Comparison of ENCODE assay signal across 1 cellular context in the genomic region with DNA sequence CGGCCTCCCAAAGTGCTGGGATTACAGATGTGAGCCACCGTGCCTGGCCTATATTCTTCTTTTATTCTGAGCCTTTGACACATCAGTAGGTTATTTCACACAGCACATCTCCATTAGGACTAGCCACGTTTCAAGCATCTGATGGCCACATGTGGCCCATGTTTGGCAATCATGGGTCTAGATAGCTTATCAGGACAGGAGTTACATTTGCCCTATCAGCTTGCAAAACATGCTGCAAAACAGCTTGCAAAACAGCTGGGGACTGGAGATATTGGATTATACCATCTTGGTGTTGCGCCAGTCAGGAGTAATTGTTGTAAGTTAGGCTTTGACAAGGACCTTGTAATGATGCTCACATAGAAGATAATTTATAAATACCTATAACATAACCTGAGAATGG.
TF ChIP-seq lines count a peak whose summit lies in the region.

No MANE protein-coding gene starts in this region.

TF ChIP-seq in K562, 482 proteins besides CTCF, POLR2A, EP300 and RAD21 (continued from another document and continues in another):
- TF ChIP-seq, protein P1, sequence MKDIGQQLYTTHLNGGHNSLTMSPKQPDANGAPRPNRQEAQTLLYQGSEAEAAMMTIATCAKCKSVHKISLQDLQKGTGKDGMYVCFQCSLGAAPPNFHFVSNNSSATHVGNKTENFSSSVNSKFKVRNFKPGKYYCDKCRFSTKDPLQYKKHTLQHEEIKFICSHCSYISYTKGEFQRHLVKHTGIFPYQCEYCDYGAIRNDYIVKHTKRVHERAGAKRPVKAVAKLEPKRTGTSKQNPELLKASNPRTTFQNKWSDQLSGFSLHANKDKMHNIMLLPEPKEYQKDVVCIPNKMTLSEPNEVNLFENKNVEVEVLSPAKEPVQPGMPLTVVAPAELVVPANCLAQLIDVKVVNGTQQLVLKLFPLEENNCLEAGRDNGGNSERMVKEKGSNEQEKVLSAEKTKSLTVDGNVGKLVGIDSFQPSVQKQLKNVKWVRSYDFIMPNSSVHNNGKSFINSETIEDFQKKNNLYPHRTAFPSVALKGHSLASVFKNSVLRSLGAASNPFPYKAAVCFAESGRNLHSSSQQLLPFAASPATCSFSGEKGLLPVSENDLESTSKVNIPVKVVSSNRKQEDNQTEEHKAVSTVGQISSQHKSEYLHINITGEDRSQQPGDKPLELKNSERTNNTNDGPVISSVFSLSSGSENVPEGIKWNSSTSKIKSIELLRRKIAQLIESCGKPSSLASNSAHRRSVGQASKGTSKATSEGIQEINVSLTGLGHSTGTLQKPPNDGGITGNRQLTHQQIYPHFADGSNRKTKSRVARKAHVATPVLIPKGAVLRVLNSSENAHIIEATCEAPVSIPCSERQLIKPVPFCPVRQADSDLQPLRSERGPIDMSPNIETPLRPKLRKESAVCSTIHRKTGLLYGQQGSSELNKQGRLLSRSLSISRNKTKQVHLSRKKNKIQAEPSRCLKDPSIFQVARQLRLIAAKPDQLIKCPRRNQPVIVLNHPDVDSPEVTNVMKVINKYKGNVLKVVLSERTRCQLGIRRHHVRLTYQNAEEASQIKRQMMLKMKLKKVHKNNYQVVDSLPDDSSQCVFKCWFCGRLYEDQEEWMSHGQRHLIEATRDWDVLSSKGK (CRISPR knock-in tag; IDR thresholded peaks at IDR 0.05): no peak
- TF ChIP-seq CBX1 (IDR thresholded peaks at IDR 0.05; ENCODE audit: low read depth) (no peak), HLTF (IDR thresholded peaks at IDR 0.05) (no peak), CXXC5 (CRISPR knock-in tag; IDR thresholded peaks at IDR 0.05) (peak; percentile 53; the same call in 1 of the 2 replicates), CC2D1A (IDR thresholded peaks at IDR 0.05) (peak; percentile 90), BACH1 (tag; IDR thresholded peaks at IDR 0.05) (no peak), ZNF239 (CRISPR knock-in tag; IDR thresholded peaks at IDR 0.05) (no peak; the same call in 1 of the 2 replicates), XRCC5 (IDR thresholded peaks at IDR 0.05; ENCODE audit: low read depth, low read length) (no peak), NONO (IDR thresholded peaks at IDR 0.05; ENCODE audit: low read depth in 2 of 2, low read length in 1 of 2) (peak in 1 of 2 experiments; percentile 85; a peak in 2 of 4 replicates), ZNF764 (CRISPR knock-in tag; IDR thresholded peaks at IDR 0.05; ENCODE audit: low read depth) (no peak), SREBF1 (IDR thresholded peaks at IDR 0.05; ENCODE audit: borderline replicate concordance, low read depth, low read length) (no peak), ERF (CRISPR knock-in tag; IDR thresholded peaks at IDR 0.05) (no peak), ZBTB17 (CRISPR knock-in tag; IDR thresholded peaks at IDR 0.05) (no peak), SOX6 (IDR thresholded peaks at IDR 0.05) (peak; percentile 96), CBX5 (IDR thresholded peaks at IDR 0.05; ENCODE audit: borderline replicate concordance, low read depth) (no peak), CTBP1 (IDR thresholded peaks at IDR 0.05; ENCODE audit: borderline replicate concordance) (peak; percentile 65; the same call in 1 of the 2 replicates), SIN3B (IDR thresholded peaks at IDR 0.05; ENCODE audit: low read depth) (no peak), ZNF3 (CRISPR knock-in tag; IDR thresholded peaks at IDR 0.05) (no peak), SMAD1 (IDR thresholded peaks at IDR 0.05; ENCODE audit: low read depth, low read length, partially characterized antibody) (peak; percentile 91), CAMTA2 (CRISPR knock-in tag; conservative IDR thresholded peaks at IDR 0.05) (no peak), HIVEP1 (CRISPR knock-in tag; IDR thresholded peaks at IDR 0.05) (no peak), ZNF584 (CRISPR knock-in tag; IDR thresholded peaks at IDR 0.05; ENCODE audit: low read depth) (peak; percentile 53; the same call in 1 of the 2 replicates), PML (IDR thresholded peaks at IDR 0.05; ENCODE audit: low read length) (peak; percentile 97), ARID2 (IDR thresholded peaks at IDR 0.05) (no peak), MCM5 (IDR thresholded peaks at IDR 0.05; ENCODE audit: low read depth) (no peak), STAG1 (CRISPR knock-in tag; IDR thresholded peaks at IDR 0.05; ENCODE audit: borderline replicate concordance) (no peak), SAFB2 (IDR thresholded peaks at IDR 0.05; ENCODE audit: borderline replicate concordance, low read depth, low read length, severe bottlenecking) (no peak), CCAR2 (IDR thresholded peaks at IDR 0.05; ENCODE audit: low read depth, low read length) (no peak), DACH1 (IDR thresholded peaks at IDR 0.05; ENCODE audit: partially characterized antibody) (peak; percentile 55), VEZF1 (CRISPR knock-in tag; IDR thresholded peaks at IDR 0.05) (peak; percentile 24; the same call in 1 of the 2 replicates), HDAC8 (tag; IDR thresholded peaks at IDR 0.05) (no peak), FIP1L1 (IDR thresholded peaks at IDR 0.05; ENCODE audit: low read depth, low read length, poor library complexity, severe bottlenecking) (no peak), TSC22D4 (tag; IDR thresholded peaks at IDR 0.05) (no peak), ZC3H4 (CRISPR knock-in tag; IDR thresholded peaks at IDR 0.05; ENCODE audit: borderline replicate concordance) (no peak), FOXJ2 (tag; IDR thresholded peaks at IDR 0.05) (peak; percentile 63; the same call in 1 of the 2 replicates), TAF1 (IDR thresholded peaks at IDR 0.05; ENCODE audit: control insufficient read depth, extremely low read depth, insufficient read depth, low read length, severe bottlenecking) (no peak), KLF13 (tag; IDR thresholded peaks at IDR 0.05; ENCODE audit: borderline replicate concordance, low read depth) (no peak), ZNF444 (CRISPR knock-in tag; IDR thresholded peaks at IDR 0.05) (0 out of 2 replicates have a peak, but pooled peaks have one; percentile 52), SRSF7 (optimal IDR thresholded peaks at IDR 0.05; ENCODE audit: low read depth, low read length) (no peak), TCF3 (CRISPR knock-in tag; IDR thresholded peaks at IDR 0.05) (peak; percentile 98), ZNF445 (CRISPR knock-in tag; IDR thresholded peaks at IDR 0.05; ENCODE audit: low read depth) (no peak), ZNF318 (IDR thresholded peaks at IDR 0.05; ENCODE audit: borderline replicate concordance in 1 of 2, low read depth in 1 of 2) (0 out of 4 replicates have a peak, but pooled peaks of 1 of the 2 experiments have one; percentile 23), ZSCAN32 (CRISPR knock-in tag; IDR thresholded peaks at IDR 0.05) (no peak)
- TF ChIP-seq, protein P2, sequence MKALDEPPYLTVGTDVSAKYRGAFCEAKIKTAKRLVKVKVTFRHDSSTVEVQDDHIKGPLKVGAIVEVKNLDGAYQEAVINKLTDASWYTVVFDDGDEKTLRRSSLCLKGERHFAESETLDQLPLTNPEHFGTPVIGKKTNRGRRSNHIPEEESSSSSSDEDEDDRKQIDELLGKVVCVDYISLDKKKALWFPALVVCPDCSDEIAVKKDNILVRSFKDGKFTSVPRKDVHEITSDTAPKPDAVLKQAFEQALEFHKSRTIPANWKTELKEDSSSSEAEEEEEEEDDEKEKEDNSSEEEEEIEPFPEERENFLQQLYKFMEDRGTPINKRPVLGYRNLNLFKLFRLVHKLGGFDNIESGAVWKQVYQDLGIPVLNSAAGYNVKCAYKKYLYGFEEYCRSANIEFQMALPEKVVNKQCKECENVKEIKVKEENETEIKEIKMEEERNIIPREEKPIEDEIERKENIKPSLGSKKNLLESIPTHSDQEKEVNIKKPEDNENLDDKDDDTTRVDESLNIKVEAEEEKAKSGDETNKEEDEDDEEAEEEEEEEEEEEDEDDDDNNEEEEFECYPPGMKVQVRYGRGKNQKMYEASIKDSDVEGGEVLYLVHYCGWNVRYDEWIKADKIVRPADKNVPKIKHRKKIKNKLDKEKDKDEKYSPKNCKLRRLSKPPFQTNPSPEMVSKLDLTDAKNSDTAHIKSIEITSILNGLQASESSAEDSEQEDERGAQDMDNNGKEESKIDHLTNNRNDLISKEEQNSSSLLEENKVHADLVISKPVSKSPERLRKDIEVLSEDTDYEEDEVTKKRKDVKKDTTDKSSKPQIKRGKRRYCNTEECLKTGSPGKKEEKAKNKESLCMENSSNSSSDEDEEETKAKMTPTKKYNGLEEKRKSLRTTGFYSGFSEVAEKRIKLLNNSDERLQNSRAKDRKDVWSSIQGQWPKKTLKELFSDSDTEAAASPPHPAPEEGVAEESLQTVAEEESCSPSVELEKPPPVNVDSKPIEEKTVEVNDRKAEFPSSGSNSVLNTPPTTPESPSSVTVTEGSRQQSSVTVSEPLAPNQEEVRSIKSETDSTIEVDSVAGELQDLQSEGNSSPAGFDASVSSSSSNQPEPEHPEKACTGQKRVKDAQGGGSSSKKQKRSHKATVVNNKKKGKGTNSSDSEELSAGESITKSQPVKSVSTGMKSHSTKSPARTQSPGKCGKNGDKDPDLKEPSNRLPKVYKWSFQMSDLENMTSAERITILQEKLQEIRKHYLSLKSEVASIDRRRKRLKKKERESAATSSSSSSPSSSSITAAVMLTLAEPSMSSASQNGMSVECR (CRISPR knock-in tag; IDR thresholded peaks at IDR 0.05): no peak
